1 cellular context compared by ENCODE assay signal in genomic region chr19:39146686-39147450, GRCh38.
TF ChIP-seq lines count a peak whose summit lies in the region.

No MANE protein-coding gene starts in this region.

TF ChIP-seq in WTC11, 78 proteins besides CTCF, POLR2A, EP300 and RAD21 (continued from another document):
- no peak for TF ChIP-seq PRDM15 (CRISPR knock-in tag; IDR thresholded peaks at IDR 0.05)
- TF ChIP-seq ZNF423 (CRISPR knock-in tag; IDR thresholded peaks at IDR 0.05), result peak; percentile 70
- no peak for TF ChIP-seq AFF4 (CRISPR knock-in tag; IDR thresholded peaks at IDR 0.05; ENCODE audit: borderline replicate concordance)
- no peak for TF ChIP-seq ZNF281 (CRISPR knock-in tag; IDR thresholded peaks at IDR 0.05)
- no peak for TF ChIP-seq EMX1 (CRISPR knock-in tag; IDR thresholded peaks at IDR 0.05)
- no peak for TF ChIP-seq KAT7 (CRISPR knock-in tag; IDR thresholded peaks at IDR 0.05; ENCODE audit: borderline replicate concordance)
